ENCODE assay signal across 8 cellular contexts in genomic region chr3:149752051-149752787, GRCh38. TPM values are rescaled to one million over a fixed set of nuclear protein-coding genes. Genes with fewer than 3 reads are reported as not detected.
DNase-seq lines count a peak whose midpoint lies in the region; ATAC-seq, FAIRE-seq and TF ChIP-seq lines count a peak whose summit lies in the region.

Gene COMMD2 (minus strand): TSS chr3:149752489. CDS start chr3:149752444, 45 bp downstream.

- intact Hi-C loops in Right ventricle myocardium inferior (cut with DNase I) (loop anchor here (2.0 kb wide), 1 partner anchor 61 kb away; the partner anchor contains the start of gene RNF13), pancreas (cut with DNase I) (no loop called here), tibial artery (cut with DNase I; ENCODE audit: low total_unique reads) (no loop called here)

- H3K36me3 ChIP-seq in pancreas = no peaks in the 10 kb centered on the region
- peaks cover 23 to 31% (median 30%) of the 10 kb centered on the region in 3 donors for H3K36me3 ChIP-seq in tibial artery

- H3K9me3 Mint-ChIP-seq in activated naive CD8-positive, alpha-beta T cell treated with anti-CD3 and anti-CD28 coated beads for 36 hours = no peaks in the 10 kb centered on the region

- peak within 1 kb of the TSS in 3 of 4 donors; percentile 10 to 45 (median 37) for H3K27ac ChIP-seq in pancreas
- H3K27ac ChIP-seq in tibial artery = peak within 1 kb of the TSS; percentile 78 to 80

- no peaks in the 10 kb centered on the region for H3K9me3 ChIP-seq in pancreas
- H3K9me3 ChIP-seq in tibial artery = no peaks in the 10 kb centered on the region

- TF ChIP-seq CTCF in NB4 (IDR thresholded peaks at IDR 0.05; ENCODE audit: low read depth, low read length) = no peak
- peak in 1 of 4 donors; percentile 21 for TF ChIP-seq CTCF in pancreas (IDR thresholded peaks at IDR 0.05)
- TF ChIP-seq CTCF in tibial artery (IDR thresholded peaks at IDR 0.05) = peak; percentile 26 to 39

- H3K27ac Mint-ChIP-seq in activated naive CD8-positive, alpha-beta T cell treated with anti-CD3 and anti-CD28 coated beads for 36 hours = peak within 1 kb of the TSS; percentile 91

- H3K4me1 Mint-ChIP-seq in activated naive CD8-positive, alpha-beta T cell treated with anti-CD3 and anti-CD28 coated beads for 36 hours = peaks cover 19% of the 10 kb centered on the region

- no peaks in the 10 kb centered on the region for H3K27me3 Mint-ChIP-seq in activated naive CD8-positive, alpha-beta T cell treated with anti-CD3 and anti-CD28 coated beads for 36 hours

- peak within 1 kb of the TSS; percentile 95 for H3K4me3 Mint-ChIP-seq in activated naive CD8-positive, alpha-beta T cell treated with anti-CD3 and anti-CD28 coated beads for 36 hours

- WGBS in pancreas, 2 donors = 0% methylated on average over 52 of the region's 52 CpGs

- peak; percentile 98 for ATAC-seq in HG02571 (IDR thresholded peaks at IDR 0.05; ENCODE audit: unreplicated experiment)
- ATAC-seq in Right ventricle myocardium inferior = peak; percentile 96
- ATAC-seq in pancreas = peak; percentile 99 to 100 (median 100)

- H3K4me3 ChIP-seq in NB4 (ENCODE audit: low read depth, low read length) (peak within 1 kb of the TSS; percentile 81), pancreas (peak within 1 kb of the TSS; percentile 64 to 87 (median 79)), tibial artery (peak within 1 kb of the TSS; percentile 73 to 86)

- TF ChIP-seq POLR2A in GM10847 (IDR thresholded peaks at IDR 0.05; ENCODE audit: extremely low read depth, insufficient read length) (peak; percentile 85), NB4 (IDR thresholded peaks at IDR 0.05; ENCODE audit: extremely low read depth, insufficient read length) (peak; percentile 84)

- DNase-seq in NB4 (ENCODE audit: low read depth) = peak; percentile 86
- DNase-seq in SKM-1 treated with dmso at 0.1 percent for 144 hours (lab: John Stamatoyannopoulos, UW; ENCODE audit: unreplicated experiment) = peak; percentile 84
- DNase-seq in activated naive CD8-positive, alpha-beta T cell treated with anti-CD3 and anti-CD28 coated beads for 36 hours = peak; percentile 82
- DNase-seq in Right ventricle myocardium inferior (ENCODE audit: missing footprints) = peak; percentile 87
- DNase-seq in pancreas = peak; percentile 66 to 88 (median 78)
- DNase-seq in tibial artery = peak; percentile 63 to 82

- H3K4me1 ChIP-seq in pancreas = peaks cover 0 to 8% (median 3%) of the 10 kb centered on the region in 3 donors
- H3K4me1 ChIP-seq in tibial artery = peaks cover 0 to 10% (median 5%) of the 10 kb centered on the region in 4 donors

- peaks cover 11% of the 10 kb centered on the region for H3K36me3 Mint-ChIP-seq in activated naive CD8-positive, alpha-beta T cell treated with anti-CD3 and anti-CD28 coated beads for 36 hours

- FAIRE-seq in pancreas (lab: Jason Lieb, UNC) = no peak

- H3K27me3 ChIP-seq in pancreas (no peaks in the 10 kb centered on the region), tibial artery (no peaks in the 10 kb centered on the region)

RNA-seq across cellular contexts. Expression of gene COMMD2, which starts in this region (rescaled TPM):
- total RNA-seq in activated naive CD8-positive, alpha-beta T cell treated with anti-CD3 and anti-CD28 coated beads for 36 hours = 10 to 100 TPM; 39.5 to 40.9 TPM
- total RNA-seq in Right ventricle myocardium inferior (18.0 TPM), pancreas (10 to 100 TPM in 5 of 6 donors, 1 to 10 TPM in 1; 9.0 to 19.2 (median 14.1) TPM)
- 1 to 10 TPM; 4.4 to 8.4 TPM for polyA plus RNA-seq in pancreas

Comparison
In these comparisons a context has a peak if more than half of its experiments do, and no peak if none do; other contexts are left out.
1. Peak in every context shown above with its lines: DNase-seq, ATAC-seq, H3K4me3 ChIP-seq and H3K27ac ChIP-seq.